Comparison of ENCODE assay signal across 13 cellular contexts in genomic region chr12:66086001-66086400, GRCh38. TPM values are rescaled to one million over a fixed set of nuclear protein-coding genes. Genes with fewer than 3 reads are reported as not detected.
A peak's percentile ranks its signal among the peaks of the same experiment; 100 is the strongest.
DNase-seq lines count a peak whose midpoint lies in the region; ATAC-seq, FAIRE-seq and TF ChIP-seq lines count a peak whose summit lies in the region.
"Had no signal": no experiment of that assay in that cellular context is flagged by ENCODE, and none has a peak within 500 bp of the region (broad histone marks: within the 10 kb centered on the region; RNA-seq: fewer than 3 reads in every experiment).

No MANE protein-coding gene starts in this region.

- H4K20me1 ChIP-seq in HCT116 (ENCODE audit: insufficient read depth) (no peaks in the 10 kb centered on the region), GM12878 (ENCODE audit: control insufficient read depth, insufficient read depth) (no peaks in the 10 kb centered on the region), osteoblast (ENCODE audit: insufficient read depth, low read length) (no peaks in the 10 kb centered on the region)

- H3K27ac Mint-ChIP-seq in Caco-2 (ENCODE audit: unreplicated experiment): peak overlapping the region; percentile 20
- H3K27ac Mint-ChIP-seq: B cell; CD4-positive, alpha-beta T cell had no signal

- TF ChIP-seq EP300 in GM12878 (IDR thresholded peaks at IDR 0.05; ENCODE audit: borderline replicate concordance in 1 of 2, control insufficient read depth in 1 of 2, low read depth in 2 of 2, low read length in 2 of 2): no peak

- TF ChIP-seq POLR2A in HCT116 (IDR thresholded peaks at IDR 0.05; ENCODE audit: borderline replicate concordance, extremely low read depth, insufficient read depth, insufficient read length) (no peak), GM12878 (IDR thresholded peaks at IDR 0.05; ENCODE audit: low read depth, low read length) (no peak), esophagus squamous epithelium (IDR thresholded peaks at IDR 0.05) (no peak)

- H3K27me3 Mint-ChIP-seq in Caco-2 (ENCODE audit: insufficient read depth, unreplicated experiment): no peaks in the 10 kb centered on the region

- SMC1A ChIA-PET in GM12878 (lab: Charles Lee; ENCODE audit: uncharacterized antibody, unreplicated experiment): interaction anchor here (0.6 to 4.5 kb wide), 26 partner anchors 9 to 774 kb away, joined by 3 to 16 read pairs (median 4); partner anchors contain the start of gene TMBIM4

- H3K4me1 ChIP-seq in Caco-2: peaks cover 19% of the 10 kb centered on the region
- H3K4me1 ChIP-seq in HCT116 (ENCODE audit: control insufficient read depth in 1 of 2, insufficient read depth in 2 of 2, low read length in 2 of 2): peaks cover 0 to 14% of the 10 kb centered on the region in 2 experiments; a peak in 1 of 4 replicates
- H3K4me1 ChIP-seq in GM12878 (ENCODE audit: control insufficient read depth, insufficient read depth, low read length): no peaks in the 10 kb centered on the region
- H3K4me1 ChIP-seq in osteoblast (ENCODE audit: insufficient read depth, low read length): peaks cover 9% of the 10 kb centered on the region
- H3K4me1 ChIP-seq in esophagus squamous epithelium: no peaks in the 10 kb centered on the region

- RAD21 ChIA-PET in HCT116 (lab: Charles Lee; ENCODE audit: low non-redundant PET in 1 of 2, low total read pairs in 2 of 2, uncharacterized antibody in 2 of 2, unreplicated experiment in 2 of 2) (no interaction called here), GM12878 (lab: Charles Lee; ENCODE audit: unreplicated experiment) (interaction anchor here (0.7 to 4.9 kb wide), 9 partner anchors 12 to 530 kb away, joined by 3 to 41 read pairs (median 7); no protein-coding TSS in a partner anchor)

- H3K27ac ChIP-seq in HCT116 (ENCODE audit: low read depth, low read length) (no peak overlapping the region), GM12878 (ENCODE audit: control insufficient read depth, insufficient read depth) (no peak overlapping the region), osteoblast (ENCODE audit: low read depth, low read length) (no peak overlapping the region), esophagus squamous epithelium (no peak overlapping the region)

- H3K79me2 ChIP-seq in HCT116 (ENCODE audit: insufficient read depth, low read length): no peaks in the 10 kb centered on the region
- H3K79me2 ChIP-seq in GM12878 (ENCODE audit: control insufficient read depth, insufficient read depth, low read length): no peaks in the 10 kb centered on the region
- H3K79me2 ChIP-seq in osteoblast (ENCODE audit: insufficient read depth, low read length): peaks cover 4% of the 10 kb centered on the region

- H3K4me3 Mint-ChIP-seq in Caco-2 (ENCODE audit: unreplicated experiment): no peak overlapping the region
- H3K4me3 Mint-ChIP-seq: B cell; CD4-positive, alpha-beta T cell had no signal

- H3K4me3 ChIP-seq in Caco-2 (ENCODE audit: low read depth, low read length) (no peak overlapping the region), HCT116 (replicated peaks in 1 of 2; ENCODE audit: low read depth in 1 of 2, low read length in 2 of 2) (no peak overlapping the region), GM12878 (no peak overlapping the region), osteoblast (ENCODE audit: insufficient read depth, low read length) (no peak overlapping the region), esophagus squamous epithelium (no peak overlapping the region)

- no peak for FAIRE-seq in GM12878 (lab: Jason Lieb, UNC)
- FAIRE-seq: A204.1 had no signal

- H3K9me3 Mint-ChIP-seq in Caco-2 (ENCODE audit: unreplicated experiment): no peaks in the 10 kb centered on the region
- H3K9me3 Mint-ChIP-seq: CD4-positive, alpha-beta T cell had no signal

- H3K9me3 ChIP-seq in Caco-2 (no peaks in the 10 kb centered on the region), HCT116 (ENCODE audit: control insufficient read depth in 1 of 2, insufficient read depth in 1 of 2, low read depth in 1 of 2, low read length in 2 of 2) (no peaks in the 10 kb centered on the region), GM12878 (replicated peaks; ENCODE audit: control insufficient read depth, insufficient read depth, low read length) (peaks cover 3% of the 10 kb centered on the region; the same call in 2 of the 3 replicates), osteoblast (ENCODE audit: low read depth, low read length) (no peaks in the 10 kb centered on the region), esophagus squamous epithelium (no peaks in the 10 kb centered on the region)

- peaks cover 13% of the 10 kb centered on the region for H3K4me1 Mint-ChIP-seq in Caco-2 (ENCODE audit: low read depth, unreplicated experiment)
- H3K4me1 Mint-ChIP-seq: B cell had no signal

- no peak overlapping the region for H3K9ac ChIP-seq in HCT116 (ENCODE audit: low read length)
- no peak overlapping the region for H3K9ac ChIP-seq in GM12878 (ENCODE audit: control insufficient read depth, insufficient read depth, low read length)

- H3K36me3 Mint-ChIP-seq in Caco-2 (ENCODE audit: insufficient read depth, unreplicated experiment): no peaks in the 10 kb centered on the region

- H3K36me3 ChIP-seq in Caco-2 (ENCODE audit: control insufficient read depth, insufficient read depth, low read length) (no peaks in the 10 kb centered on the region), HCT116 (ENCODE audit: control insufficient read depth in 1 of 2, insufficient read depth in 2 of 2, low read length in 2 of 2) (no peaks in the 10 kb centered on the region), GM12878 (ENCODE audit: control insufficient read depth in 2 of 2, insufficient read depth in 2 of 2, low read length in 1 of 2) (no peaks in the 10 kb centered on the region), osteoblast (ENCODE audit: insufficient read depth, low read length) (no peaks in the 10 kb centered on the region), esophagus squamous epithelium (no peaks in the 10 kb centered on the region)

- TF ChIP-seq RAD21 in HCT116 (IDR thresholded peaks at IDR 0.05; ENCODE audit: low read depth) (no peak), GM12878 (IDR thresholded peaks at IDR 0.05; ENCODE audit: insufficient read depth, low read depth, low read length) (no peak)

- WGBS in GM12878 (ENCODE audit: insufficient coverage, insufficient replicate concordance, low lambda C conversion rate, missing lambda C conversion rate): 35% methylated on average over 2 of the region's 2 CpGs
- 78 to 91% methylated on average over 2 of the region's 2 CpGs for WGBS in esophagus squamous epithelium, 2 donors

- BruUV-seq in Caco-2 (replicated peaks; lab: Mats Ljungman, UMichigan): no TSS peak
- BruUV-seq in HCT116 (replicated peaks; lab: Mats Ljungman, UMichigan): no TSS peak
- BruUV-seq in GM12878 (replicated peaks; lab: Mats Ljungman, UMichigan): no TSS peak

- H2AFZ ChIP-seq in HCT116 (ENCODE audit: low read depth, low read length, poor library complexity, severe bottlenecking): peak overlapping the region; percentile 47
- H2AFZ ChIP-seq in GM12878 (ENCODE audit: control insufficient read depth, low read depth, low read length): peak overlapping the region; percentile 20
- H2AFZ ChIP-seq in osteoblast (ENCODE audit: low read length): peak overlapping the region; percentile 63

- ATAC-seq in HCT116 (no peak), GM12878 (no peak)

- in situ Hi-C loops in GM12878 (cut with MboI): loop anchor here (5.0 kb wide), 1 partner anchor 484 kb away; no protein-coding TSS in a partner anchor

- CTCF ChIA-PET in Caco-2 (lab: Charles Lee): interaction anchor here (0.8 to 1.1 kb wide), 3 partner anchors 22 to 872 kb away, joined by 3 to 4 read pairs (median 3); no protein-coding TSS in a partner anchor
- CTCF ChIA-PET in HCT116 (lab: Charles Lee): interaction anchor here (0.8 to 1.9 kb wide), 5 partner anchors 8 to 771 kb away, joined by 3 to 5 read pairs (median 5); no protein-coding TSS in a partner anchor
- CTCF ChIA-PET in GM12878 (lab: Yijun Ruan, JAX): interaction anchor here (1.0 to 4.8 kb wide), 17 partner anchors 8 to 529 kb away, joined by 3 to 38 read pairs (median 5); no protein-coding TSS in a partner anchor

- POLR2A ChIA-PET in Caco-2 (lab: Charles Lee): interaction anchor here (0.6 kb wide), 1 partner anchor 597 kb away, joined by 3 read pairs; no protein-coding TSS in a partner anchor
- POLR2A ChIA-PET in HCT116 (lab: Charles Lee): no interaction called here
- POLR2A ChIA-PET in GM12878 (lab: Charles Lee): no interaction called here

- TF ChIP-seq CTCF in Caco-2 (IDR thresholded peaks at IDR 0.05; ENCODE audit: insufficient read depth in 1 of 2, low read depth in 1 of 2, low read length in 1 of 2, severe bottlenecking in 1 of 2, unreplicated experiment in 1 of 2) (no peak), HCT116 (IDR thresholded peaks at IDR 0.05 in 2 of 3, conservative IDR thresholded peaks at IDR 0.05 in 1 of 3; ENCODE audit: borderline replicate concordance in 1 of 3, insufficient read depth in 1 of 3, low read depth in 2 of 3, low read length in 2 of 3) (no peak), GM12878 (IDR thresholded peaks at IDR 0.05 in 2 of 3, conservative IDR thresholded peaks at IDR 0.05 in 1 of 3; ENCODE audit: control insufficient read depth in 2 of 3, extremely low read depth in 1 of 3, insufficient read depth in 1 of 3, low read depth in 3 of 3, low read length in 3 of 3) (no peak), osteoblast (IDR thresholded peaks at IDR 0.05; ENCODE audit: extremely low read depth, low read depth, low read length) (no peak), esophagus squamous epithelium (IDR thresholded peaks at IDR 0.05) (no peak)

- no peaks in the 10 kb centered on the region for H3K27me3 ChIP-seq in Caco-2 (replicated peaks; ENCODE audit: control insufficient read depth, insufficient read depth, low read length)
- H3K27me3 ChIP-seq in HCT116 (ENCODE audit: insufficient read depth, low read length): no peaks in the 10 kb centered on the region
- H3K27me3 ChIP-seq in GM12878 (replicated peaks in 1 of 2; ENCODE audit: control insufficient read depth in 2 of 2, insufficient read depth in 2 of 2, low read length in 1 of 2): no peaks in the 10 kb centered on the region
- no peaks in the 10 kb centered on the region for H3K27me3 ChIP-seq in osteoblast (ENCODE audit: insufficient read depth, low read length)
- peaks cover 0 to 5% (median 0%) of the 10 kb centered on the region in 4 donors for H3K27me3 ChIP-seq in esophagus squamous epithelium

- no peaks in the 10 kb centered on the region for H3K9me2 ChIP-seq in HCT116 (ENCODE audit: insufficient read depth)

- intact Hi-C loops in Caco-2 (cut with micrococcal nuclease; ENCODE audit: unreplicated experiment): loop anchor here (1.0 to 5.0 kb wide), 6 partner anchors 26 to 1857 kb away; no protein-coding TSS in a partner anchor
- intact Hi-C loops in HCT116 (cut with micrococcal nuclease): loop anchor here (2.0 to 5.0 kb wide), 4 partner anchors 124 to 529 kb away; no protein-coding TSS in a partner anchor
- intact Hi-C loops in GM12878 (cut with micrococcal nuclease; ENCODE audit: unreplicated experiment): loop anchor here (2.0 to 10.0 kb wide), 4 partner anchors 101 to 779 kb away; no protein-coding TSS in a partner anchor
- intact Hi-C loops in esophagus squamous epithelium (cut with DNase I): no loop called here

- DNase-seq in Caco-2: peak; percentile 66 to 74
- DNase-seq in HCT116 (ENCODE audit: low read depth, low spot score): no peak
- DNase-seq in GM12878 (ENCODE audit: low read depth, low spot score): no peak
- no peak for DNase-seq in osteoblast (ENCODE audit: insufficient read length, low spot score, missing footprints)
- no peak for DNase-seq in activated gamma-delta T cell (lab: John Stamatoyannopoulos, UW)
- no peak for DNase-seq in NCI-H128 (lab: John Stamatoyannopoulos, UW; ENCODE audit: unreplicated experiment)
- DNase-seq in esophagus squamous epithelium (lab: John Stamatoyannopoulos, UW): no peak
- DNase-seq: C1 segment of cervical spinal cord; CD4-positive, alpha-beta T cell; DND-41; GDM1 had no signal

- H3K4me2 ChIP-seq in HCT116 (ENCODE audit: low read length): no peak overlapping the region
- H3K4me2 ChIP-seq in GM12878 (ENCODE audit: control insufficient read depth, insufficient read depth): no peak overlapping the region
- no peak overlapping the region for H3K4me2 ChIP-seq in osteoblast (ENCODE audit: insufficient read depth, low read length)

RNA-seq across cellular contexts. Expression of gene LLPH, which starts 44.5 kb away (rescaled TPM):
- 32.3 and 38.2 TPM in 2 replicates for total RNA-seq in Caco-2 (2022)
- total RNA-seq in HCT116 (2021; ENCODE audit: unreplicated experiment): 45.6 TPM
- 12.1 and 20.1 TPM in 2 replicates for polyA plus RNA-seq in HCT116 (2012)
- 7.6 and 8.9 TPM in 2 replicates for total RNA-seq in GM12878 (2013; cell fraction: nucleolus; rRNA removed)
- total RNA-seq in GM12878 (2014; rRNA removed): 15.2 and 18.1 TPM in 2 replicates
- total RNA-seq in GM12878 (2014; rRNA removed; fragmentation: Illumina TruSeq; extraction: Trizol): 55.7 and 60.6 TPM in 2 replicates
- total RNA-seq in GM12878 (2021): 26.5 and 29.3 TPM in 2 replicates
- polyA plus RNA-seq in GM12878 (2011; ENCODE audit: low read depth): 24.3 TPM
- 24.7 and 47.0 TPM in 2 replicates for polyA plus RNA-seq in GM12878 (2011; rRNA removed)
- polyA plus RNA-seq in GM12878 (2011; cell fraction: cytosol; rRNA removed): 4.5 and 4.6 TPM in 2 replicates
- 2.8 and 5.9 TPM in 2 replicates for polyA plus RNA-seq in GM12878 (2011; cell fraction: nucleus; rRNA removed)
- polyA plus RNA-seq in GM12878 (2012): 31.6 and 47.3 TPM in 2 replicates
- 80.2 and 102 TPM in 2 replicates for polyA plus RNA-seq in GM12878 (2014; fragmentation: Illumina TruSeq; extraction: Trizol)
- polyA plus RNA-seq in GM12878 (2014; fragmentation: Nextera tagmentation; extraction: Ambion mirVana): 100 to 1,000 TPM in 1 of 2 experiments, 10 to 100 TPM in 1; 96.1 to 107 TPM
- polyA plus RNA-seq in GM12878 (2014; rRNA removed): 27.6 and 31.1 TPM in 2 replicates
- 10 to 100 TPM; 82.5 to 83.4 TPM for polyA plus RNA-seq in GM12878 (2016; fragmentation: Nextera tagmentation; extraction: Ambion mirVana)
- 1.8 and 2.4 TPM in 2 replicates for polyA minus RNA-seq in GM12878 (2011; rRNA and poly(A)+ RNA removed)
- polyA minus RNA-seq in GM12878 (2011; cell fraction: cytosol; rRNA and poly(A)+ RNA removed): 1.4 and 1.9 TPM in 2 replicates
- 2.9 and 4.2 TPM in 2 replicates for polyA minus RNA-seq in GM12878 (2011; cell fraction: nucleus; rRNA and poly(A)+ RNA removed)
- 4.7 and 5.1 TPM in 2 replicates for total RNA-seq in osteoblast
- total RNA-seq in esophagus squamous epithelium: 10 to 100 TPM in 2 of 4 donors, 1 to 10 TPM in 2; 3.1 to 15.6 (median 9.1) TPM

Comparison
In these comparisons a context has a peak if more than half of its experiments do, and no peak if none do; other contexts are left out.
1. DNase-seq: peak in Caco-2 (2 of 2); none in HCT116 (single experiment), GM12878 (single experiment), osteoblast (single experiment), activated gamma-delta T cell (single experiment), NCI-H128 (single experiment) and esophagus squamous epithelium (single experiment).
2. Peak in every context shown above with its lines, with median percentiles within 50 percentile points of each other: H2AFZ ChIP-seq.